14 cellular contexts compared by ENCODE assay signal in the genomic region with DNA sequence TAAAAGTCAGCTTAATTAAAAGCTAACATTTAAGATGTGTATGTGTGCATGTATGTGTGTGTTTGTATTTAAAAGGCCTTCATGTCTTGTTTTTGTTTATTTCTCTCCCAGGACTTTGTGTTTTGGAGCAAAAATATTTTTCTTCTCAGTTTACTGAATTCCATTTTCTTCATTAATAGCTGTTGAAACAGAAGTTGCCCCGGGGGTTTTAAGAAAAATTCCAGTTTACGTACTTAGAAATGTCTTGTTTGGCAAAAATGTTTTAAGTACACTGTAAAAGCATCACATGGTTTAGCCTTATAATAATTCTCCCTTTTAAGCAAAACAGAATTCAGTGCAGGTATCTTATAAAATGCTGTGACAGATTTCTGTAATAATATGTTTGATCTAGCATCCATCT.
"Had no signal": no experiment of that assay in that cellular context is flagged by ENCODE, and none has a peak within 500 bp of the region (broad histone marks: within the 10 kb centered on the region; RNA-seq: fewer than 3 reads in every experiment).

No MANE protein-coding gene starts in this region.

- DNase-seq: MV-4-11, NCI-H1417 treated with DMSO at 0.1 percent for 48 hours, NCI-H146, NCI-H1694 treated with DMSO at 0.1 percent for 48 hours, NCI-H1930, NCI-H2171, NCI-H226, NCI-H446, NCI-H524 treated with DMSO at 0.1 percent for 48 hours, SW 1271, T-cell had no signal

- ATAC-seq: K562, T-cell had no signal

- H3K4me3 ChIP-seq: K562 had no signal

- H3K27ac ChIP-seq: HL-60, RWPE1 had no signal
